Comparison of ENCODE assay signal across 8 cellular contexts in genomic region chr22:49657275-49657973, GRCh38.
DNase-seq lines count a peak whose midpoint lies in the region; ATAC-seq and TF ChIP-seq lines count a peak whose summit lies in the region.

No MANE protein-coding gene starts in this region.

- no peaks in the 10 kb centered on the region for H3K9me3 Mint-ChIP-seq in CD4-positive, CD25-positive, alpha-beta regulatory T cell
- H3K9me3 Mint-ChIP-seq in activated naive CD4-positive, alpha-beta T cell treated with anti-CD3 and anti-CD28 coated beads, Interleukin-2, amount 50 U/mL, for 72 hours: no peaks in the 10 kb centered on the region
- no peaks in the 10 kb centered on the region for H3K9me3 Mint-ChIP-seq in nephron

- H3K27me3 Mint-ChIP-seq in CD4-positive, CD25-positive, alpha-beta regulatory T cell: peaks cover 6% of the 10 kb centered on the region
- H3K27me3 Mint-ChIP-seq in nephron (ENCODE audit: low read depth): peaks cover 27% of the 10 kb centered on the region

- H3K9me3 ChIP-seq in CD4-positive, CD25-positive, alpha-beta regulatory T cell (ENCODE audit: control insufficient read depth in 2 of 2, low read length in 2 of 2): no peaks in the 10 kb centered on the region
- H3K9me3 ChIP-seq in HCT116 (ENCODE audit: control insufficient read depth in 1 of 2, insufficient read depth in 1 of 2, low read depth in 1 of 2, low read length in 2 of 2) (no peaks in the 10 kb centered on the region), subcutaneous abdominal adipose tissue (ENCODE audit: control insufficient read depth in 5 of 5, low read length in 5 of 5) (no peaks in the 10 kb centered on the region), smooth muscle cell (replicated peaks; ENCODE audit: low read depth) (no peaks in the 10 kb centered on the region)

- intact Hi-C loops in HCT116 (cut with micrococcal nuclease): no loop called here

- CTCF ChIA-PET in HCT116 (lab: Charles Lee): no interaction called here

- H2AFZ ChIP-seq in HCT116 (ENCODE audit: low read depth, low read length, poor library complexity, severe bottlenecking) (no peak overlapping the region), smooth muscle cell (ENCODE audit: low read depth) (no peak overlapping the region)

- H3K4me1 ChIP-seq in CD4-positive, CD25-positive, alpha-beta regulatory T cell (ENCODE audit: control insufficient read depth, insufficient read depth, low read length, poor library complexity, severe bottlenecking): peaks cover 16% of the 10 kb centered on the region
- peaks cover 3 to 12% of the 10 kb centered on the region in 2 experiments; a peak in 3 of 4 replicates for H3K4me1 ChIP-seq in HCT116 (ENCODE audit: control insufficient read depth in 1 of 2, insufficient read depth in 2 of 2, low read length in 2 of 2)
- peaks cover 0 to 46% (median 17%) of the 10 kb centered on the region in 5 donors for H3K4me1 ChIP-seq in subcutaneous abdominal adipose tissue (ENCODE audit: control insufficient read depth in 5 of 5, insufficient read depth in 5 of 5, low read length in 5 of 5)
- H3K4me1 ChIP-seq in smooth muscle cell (ENCODE audit: low read depth): no peaks in the 10 kb centered on the region

- no peaks in the 10 kb centered on the region for H3F3A ChIP-seq in smooth muscle cell (ENCODE audit: low read depth)

- peak; percentile 47 for TF ChIP-seq POLR2A in HCT116 (IDR thresholded peaks at IDR 0.05; ENCODE audit: borderline replicate concordance, extremely low read depth, insufficient read depth, insufficient read length)

- TF ChIP-seq CTCF in HCT116 (IDR thresholded peaks at IDR 0.05 in 2 of 3, conservative IDR thresholded peaks at IDR 0.05 in 1 of 3; ENCODE audit: borderline replicate concordance in 1 of 3, insufficient read depth in 1 of 3, low read depth in 2 of 3, low read length in 2 of 3) (no peak), nephron (IDR thresholded peaks at IDR 0.05; ENCODE audit: unreplicated experiment in 3 of 3) (no peak), smooth muscle cell (IDR thresholded peaks at IDR 0.05; ENCODE audit: borderline replicate concordance, insufficient read depth, poor library complexity, severe bottlenecking) (no peak)

- BruUV-seq in HCT116 (replicated peaks; lab: Mats Ljungman, UMichigan): no TSS peak

- peak; percentile 80 to 89 for ATAC-seq in CD4-positive, CD25-positive, alpha-beta regulatory T cell (ENCODE audit: low read depth in 2 of 2)
- peak; percentile 88 for ATAC-seq in HCT116
- peak; percentile 85 to 90 for ATAC-seq in activated naive CD4-positive, alpha-beta T cell treated with anti-CD3 and anti-CD28 coated beads, Interleukin-2, amount 50 U/mL, for 72 hours

- peak overlapping the region; percentile 94 to 96 (median 94) for H3K4me3 Mint-ChIP-seq in CD4-positive, CD25-positive, alpha-beta regulatory T cell
- peak overlapping the region in 2 of 3 experiments; percentile 23 to 42 for H3K4me3 Mint-ChIP-seq in nephron

- H4K20me1 ChIP-seq in HCT116 (ENCODE audit: insufficient read depth) (no peaks in the 10 kb centered on the region), smooth muscle cell (ENCODE audit: low read depth) (no peaks in the 10 kb centered on the region)

- RAD21 ChIA-PET in HCT116 (lab: Charles Lee; ENCODE audit: low non-redundant PET in 1 of 2, low total read pairs in 2 of 2, uncharacterized antibody in 2 of 2, unreplicated experiment in 2 of 2): no interaction called here

- peak overlapping the region; percentile 84 for H3K4me3 ChIP-seq in CD4-positive, CD25-positive, alpha-beta regulatory T cell (ENCODE audit: low read depth, low read length)
- H3K4me3 ChIP-seq in HCT116 (replicated peaks in 1 of 2; ENCODE audit: low read depth in 1 of 2, low read length in 2 of 2) (peak overlapping the region; percentile 78 to 79), subcutaneous abdominal adipose tissue (ENCODE audit: low read depth in 1 of 5, low read length in 5 of 5) (peak overlapping the region; percentile 54 to 70 (median 69)), smooth muscle cell (no peak overlapping the region)

- H3K36me3 ChIP-seq in CD4-positive, CD25-positive, alpha-beta regulatory T cell (ENCODE audit: control insufficient read depth, insufficient read depth, low read length): no peaks in the 10 kb centered on the region
- H3K36me3 ChIP-seq in HCT116 (ENCODE audit: control insufficient read depth in 1 of 2, insufficient read depth in 2 of 2, low read length in 2 of 2): peaks cover 0 to 9% of the 10 kb centered on the region in 2 experiments; a peak in 2 of 4 replicates
- H3K36me3 ChIP-seq in subcutaneous abdominal adipose tissue (ENCODE audit: control insufficient read depth in 5 of 5, insufficient read depth in 5 of 5, low read length in 5 of 5): no peaks in the 10 kb centered on the region
- no peaks in the 10 kb centered on the region for H3K36me3 ChIP-seq in smooth muscle cell (ENCODE audit: low read depth)

- H3K9ac ChIP-seq in HCT116 (ENCODE audit: low read length) (peak overlapping the region; percentile 72), subcutaneous abdominal adipose tissue (ENCODE audit: low read length in 5 of 5) (peak overlapping the region in 4 of 5 donors; percentile 47 to 81 (median 70)), smooth muscle cell (ENCODE audit: low read depth) (no peak overlapping the region)

- H3K4me1 Mint-ChIP-seq in CD4-positive, CD25-positive, alpha-beta regulatory T cell: peaks cover 5 to 41% (median 21%) of the 10 kb centered on the region in 4 donors
- peaks cover 5% of the 10 kb centered on the region for H3K4me1 Mint-ChIP-seq in nephron

- peak overlapping the region; percentile 58 for H3K27ac ChIP-seq in CD4-positive, CD25-positive, alpha-beta regulatory T cell (ENCODE audit: insufficient read depth, low read length, poor library complexity, severe bottlenecking)
- peak overlapping the region; percentile 82 for H3K27ac ChIP-seq in HCT116 (ENCODE audit: low read depth, low read length)
- H3K27ac ChIP-seq in subcutaneous abdominal adipose tissue (ENCODE audit: low read depth, low read length): peak overlapping the region; percentile 74
- H3K27ac ChIP-seq in smooth muscle cell (ENCODE audit: low read depth): no peak overlapping the region

- DNase-seq in CD4-positive, CD25-positive, alpha-beta regulatory T cell: peak; percentile 63 to 87 (median 72)
- DNase-seq in HCT116 (ENCODE audit: low read depth, low spot score): peak; percentile 71
- peak; percentile 19 for DNase-seq in SKM-1 (lab: John Stamatoyannopoulos, UW; ENCODE audit: unreplicated experiment)
- DNase-seq in activated naive CD4-positive, alpha-beta T cell treated with anti-CD3 and anti-CD28 coated beads, Interleukin-2, amount 50 U/mL, for 72 hours (ENCODE audit: low spot score in 2 of 2): peak; percentile 70 to 83
- no peak for DNase-seq in smooth muscle cell (lab: John Stamatoyannopoulos, UW; ENCODE audit: unreplicated experiment)
- DNase-seq in NCI-H526 treated with DMSO at 0.1 percent for 48 hours (lab: John Stamatoyannopoulos, UW): no peak

- H3K4me2 ChIP-seq in HCT116 (ENCODE audit: low read length) (peak overlapping the region; percentile 76), smooth muscle cell (no peak overlapping the region)

- H3K9me2 ChIP-seq in HCT116 (ENCODE audit: insufficient read depth): no peaks in the 10 kb centered on the region

- no peak for TF ChIP-seq RAD21 in HCT116 (IDR thresholded peaks at IDR 0.05; ENCODE audit: low read depth)

- peaks cover 43% of the 10 kb centered on the region for H3K79me2 ChIP-seq in HCT116 (ENCODE audit: insufficient read depth, low read length)
- no peaks in the 10 kb centered on the region for H3K79me2 ChIP-seq in smooth muscle cell (ENCODE audit: low read depth)

- peak overlapping the region in 2 of 3 donors; percentile 85 to 95 for H3K27ac Mint-ChIP-seq in CD4-positive, CD25-positive, alpha-beta regulatory T cell
- peak overlapping the region; percentile 83 to 90 for H3K27ac Mint-ChIP-seq in activated naive CD4-positive, alpha-beta T cell treated with anti-CD3 and anti-CD28 coated beads, Interleukin-2, amount 50 U/mL, for 72 hours
- H3K27ac Mint-ChIP-seq in nephron: no peak overlapping the region

- no peaks in the 10 kb centered on the region for H3K27me3 ChIP-seq in CD4-positive, CD25-positive, alpha-beta regulatory T cell (ENCODE audit: control insufficient read depth, insufficient read depth, low read length)
- 0 out of 2 replicates have a peak, but pooled peaks cover under 1% of the 10 kb centered on the region for H3K27me3 ChIP-seq in HCT116 (ENCODE audit: insufficient read depth, low read length)
- H3K27me3 ChIP-seq in subcutaneous abdominal adipose tissue (ENCODE audit: control insufficient read depth in 5 of 5, insufficient read depth in 4 of 5, low read length in 5 of 5): peaks cover 0 to 18% (median 6%) of the 10 kb centered on the region in 5 donors
- no peaks in the 10 kb centered on the region for H3K27me3 ChIP-seq in smooth muscle cell (ENCODE audit: low read depth)

- H3K36me3 Mint-ChIP-seq in CD4-positive, CD25-positive, alpha-beta regulatory T cell: peaks cover 7% of the 10 kb centered on the region
- H3K36me3 Mint-ChIP-seq in activated naive CD4-positive, alpha-beta T cell treated with anti-CD3 and anti-CD28 coated beads, Interleukin-2, amount 50 U/mL, for 72 hours: peaks cover 16 to 17% of the 10 kb centered on the region in 2 donors
- no peaks in the 10 kb centered on the region for H3K36me3 Mint-ChIP-seq in nephron (ENCODE audit: low read depth)

- 94% methylated on average over 20 of the region's 24 CpGs for WGBS in smooth muscle cell (ENCODE audit: low lambda C conversion rate)

- POLR2A ChIA-PET in HCT116 (lab: Charles Lee): no interaction called here

TF ChIP-seq in HCT116, 20 proteins besides CTCF, POLR2A, EP300 and RAD21 (continues in another document):
- TF ChIP-seq CEBPB (IDR thresholded peaks at IDR 0.05; ENCODE audit: low read depth) (no peak), SRF (IDR thresholded peaks at IDR 0.05; ENCODE audit: low read depth) (no peak), ZFX (IDR thresholded peaks at IDR 0.05) (no peak), ZNF274 (IDR thresholded peaks at IDR 0.05; ENCODE audit: low read depth, low read length) (no peak), ZBTB33 (IDR thresholded peaks at IDR 0.05; ENCODE audit: extremely low read depth, insufficient replicate concordance, low read length) (peak; percentile 91)

Comparison
In these comparisons a context has a peak if more than half of its experiments do, and no peak if none do; other contexts are left out.
1. DNase-seq: peak in CD4-positive, CD25-positive, alpha-beta regulatory T cell (3 of 3), HCT116 (single experiment), SKM-1 (single experiment) and activated naive CD4-positive, alpha-beta T cell treated with anti-CD3 and anti-CD28 coated beads, Interleukin-2, amount 50 U/mL, for 72 hours (2 of 2); none in smooth muscle cell (single experiment) and NCI-H526 treated with DMSO at 0.1 percent for 48 hours (single experiment).
2. H3K27ac Mint-ChIP-seq: peak in CD4-positive, CD25-positive, alpha-beta regulatory T cell (2 of 3) and activated naive CD4-positive, alpha-beta T cell treated with anti-CD3 and anti-CD28 coated beads, Interleukin-2, amount 50 U/mL, for 72 hours (2 of 2); none in nephron (0 of 3).
3. Peak in every context shown above with its lines, with median percentiles within 50 percentile points of each other: ATAC-seq.